Comparison of ENCODE assay signal across 15 cellular contexts in the genomic region with DNA sequence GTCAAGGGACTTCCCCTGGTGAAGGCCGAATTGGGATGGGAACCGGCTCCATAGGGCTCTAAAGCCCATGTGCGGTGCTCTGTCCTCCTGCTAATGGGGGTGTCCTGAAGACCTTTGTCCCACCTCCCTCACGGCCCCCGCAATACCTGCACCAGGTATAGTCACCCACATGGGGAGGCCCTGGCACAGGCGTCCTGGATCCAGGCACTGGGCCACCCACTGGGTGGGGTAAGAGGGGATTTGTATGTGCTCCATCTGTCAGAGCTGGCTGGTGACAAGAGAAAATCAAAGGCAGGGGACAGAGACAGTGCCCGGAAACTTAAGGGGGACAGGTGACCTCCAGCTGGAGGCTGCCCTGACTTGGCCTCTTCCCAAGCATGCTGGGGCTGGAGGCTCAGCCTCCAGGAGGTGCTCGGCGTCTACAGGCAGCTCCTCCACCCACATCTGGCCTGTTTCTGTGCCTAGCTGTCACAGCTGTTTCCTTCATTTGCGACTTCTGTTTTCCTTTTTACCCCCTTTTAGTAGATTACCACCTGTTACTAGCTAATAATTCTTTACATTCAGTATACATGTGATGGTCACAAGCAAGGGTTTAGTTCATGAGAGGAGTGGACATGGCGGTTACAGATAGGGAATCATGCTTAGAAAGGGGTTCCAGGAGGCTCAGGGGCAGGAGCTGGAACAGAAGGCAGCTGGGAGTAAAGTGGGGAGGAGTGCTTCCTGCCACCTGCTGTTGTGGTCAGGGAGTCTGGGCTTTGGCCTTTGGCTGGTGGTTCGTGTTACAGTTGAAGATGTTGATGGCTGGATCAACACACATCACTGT. TPM values are rescaled to one million over a fixed set of nuclear protein-coding genes. Genes with fewer than 3 reads are reported as not detected.
DNase-seq lines count a peak whose midpoint lies in the region; ATAC-seq, FAIRE-seq and TF ChIP-seq lines count a peak whose summit lies in the region.
"Had no signal": no experiment of that assay in that cellular context is flagged by ENCODE, and none has a peak within 500 bp of the region (broad histone marks: within the 10 kb centered on the region; RNA-seq: fewer than 3 reads in every experiment).

No MANE protein-coding gene starts in this region.

- H3K27ac ChIP-seq in Karpas-422 (ENCODE audit: low read length), result no peak overlapping the region
- H3K27ac ChIP-seq: esophagus muscularis mucosa had no signal

- H2AFZ ChIP-seq in Karpas-422 (ENCODE audit: low read length), result no peak overlapping the region

- peaks cover 6% of the 10 kb centered on the region; the same call in 1 of the 2 replicates for H3K79me2 ChIP-seq in Karpas-422 (ENCODE audit: low read length)

- H3K36me3 Mint-ChIP-seq in natural killer cell, result no peaks in the 10 kb centered on the region

- peak; percentile 71 for ATAC-seq in GM19438 (IDR thresholded peaks at IDR 0.05; ENCODE audit: low read depth, unreplicated experiment)
- ATAC-seq in natural killer cell, result no peak
- no peak for ATAC-seq in HG02642 (IDR thresholded peaks at IDR 0.05; ENCODE audit: poor library complexity, unreplicated experiment)

- H3K4me3 ChIP-seq in bronchial epithelial cell (ENCODE audit: low read depth, low read length) (no peak overlapping the region), Karpas-422 (ENCODE audit: low read length) (no peak overlapping the region), H7 (ENCODE audit: insufficient read depth, low read depth, low read length) (no peak overlapping the region)
- H3K4me3 ChIP-seq: esophagus muscularis mucosa had no signal

- H3K27me3 ChIP-seq in bronchial epithelial cell (ENCODE audit: control insufficient read depth, insufficient read depth, low read length) (no peaks in the 10 kb centered on the region), Karpas-422 (ENCODE audit: low read length) (no peaks in the 10 kb centered on the region), H7 (ENCODE audit: control insufficient read depth, insufficient read depth, low read length) (no peaks in the 10 kb centered on the region)
- H3K27me3 ChIP-seq: esophagus muscularis mucosa had no signal

- no peak overlapping the region for H3K4me2 ChIP-seq in Karpas-422 (ENCODE audit: low read depth, low read length, poor library complexity, severe bottlenecking)

- no peak overlapping the region for H3K4me3 Mint-ChIP-seq in natural killer cell
- H3K4me3 Mint-ChIP-seq: activated naive CD4-positive, alpha-beta T cell treated with anti-CD3 and anti-CD28 coated beads for 36 hours; B cell; stimulated activated naive CD8-positive, alpha-beta T cell treated with anti-CD3 and anti-CD28 coated beads, Interleukin-15, amount 100 ng/mL, for 72 hours had no signal

- H3K27me3 Mint-ChIP-seq in natural killer cell (ENCODE audit: low read depth in 2 of 2), result no peaks in the 10 kb centered on the region
- H3K27me3 Mint-ChIP-seq: B cell; IgD-negative memory B cell; stimulated activated naive CD8-positive, alpha-beta T cell treated with anti-CD3 and anti-CD28 coated beads, Interleukin-15, amount 100 ng/mL, for 72 hours had no signal

- FAIRE-seq in bronchial epithelial cell (lab: Jason Lieb, UNC), result peak; percentile 7

- no peaks in the 10 kb centered on the region for H3K9me2 ChIP-seq in Karpas-422 (replicated peaks; ENCODE audit: insufficient read depth, low read length)

- H3K4me1 ChIP-seq in Karpas-422 (ENCODE audit: low read length), result no peaks in the 10 kb centered on the region
- H3K4me1 ChIP-seq: esophagus muscularis mucosa had no signal

- no peak for TF ChIP-seq CTCF in bronchial epithelial cell (IDR thresholded peaks at IDR 0.05; ENCODE audit: insufficient read depth, low read length, severe bottlenecking)
- no peak for TF ChIP-seq CTCF in natural killer cell (IDR thresholded peaks at IDR 0.05)

- DNase-seq in CMK (ENCODE audit: low read depth), result peak; percentile 84
- peak; percentile 66 for DNase-seq in NCI-H2029 treated with DMSO at 0.1 percent for 48 hours (lab: John Stamatoyannopoulos, UW)
- no peak for DNase-seq in bronchial epithelial cell (ENCODE audit: low read depth)
- no peak for DNase-seq in natural killer cell
- no peak for DNase-seq in Karpas-422
- no peak for DNase-seq in H7
- DNase-seq: activated naive CD4-positive, alpha-beta T cell treated with anti-CD3 and anti-CD28 coated beads for 36 hours; caudate nucleus; stimulated activated CD4-positive, alpha-beta T cell treated with anti-CD3 and anti-CD28 coated beads, Interleukin-4, amount 100 ng/mL, for 1 hour; stimulated activated naive CD8-positive, alpha-beta T cell treated with anti-CD3 and anti-CD28 coated beads, Interleukin-15, amount 100 ng/mL, for 72 hours had no signal

- no peak overlapping the region for H3K9ac ChIP-seq in Karpas-422 (ENCODE audit: low read length)

- no peaks in the 10 kb centered on the region for H3K9me3 ChIP-seq in Karpas-422 (ENCODE audit: low read length)

- H3K36me3 ChIP-seq in bronchial epithelial cell (ENCODE audit: control insufficient read depth, insufficient read depth, low read length), result no peaks in the 10 kb centered on the region
- peaks cover 6% of the 10 kb centered on the region; the same call in 1 of the 2 replicates for H3K36me3 ChIP-seq in Karpas-422 (ENCODE audit: insufficient read depth, low read length)
- H3K36me3 ChIP-seq in H7 (replicated peaks; ENCODE audit: control insufficient read depth, insufficient read depth, low read length), result no peaks in the 10 kb centered on the region

- H3K4me1 Mint-ChIP-seq in natural killer cell, result peaks cover 6 to 7% of the 10 kb centered on the region in 2 donors

- H3K27ac Mint-ChIP-seq in natural killer cell, result no peak overlapping the region
- H3K27ac Mint-ChIP-seq: activated naive CD4-positive, alpha-beta T cell treated with anti-CD3 and anti-CD28 coated beads for 36 hours; B cell; IgD-negative memory B cell had no signal

- no peaks in the 10 kb centered on the region for H3K9me3 Mint-ChIP-seq in natural killer cell

- intact Hi-C loops in natural killer cell (cut with micrococcal nuclease), result no loop called here

- no peaks in the 10 kb centered on the region for H4K20me1 ChIP-seq in Karpas-422 (ENCODE audit: insufficient read depth, low read depth, low read length)

RNA-seq across cellular contexts. Expression of gene CUZD1, which starts 2.3 kb away (rescaled TPM):
- total RNA-seq in bronchial epithelial cell (0.51 and 0.79 TPM in 2 replicates), natural killer cell (under 1 TPM; 0.61 to 0.78 (median 0.63) TPM)
- 1.1 and 1.2 TPM in 2 replicates for total RNA-seq in Karpas-422 (2014; rRNA removed; shearing (Covaris generic); ENCODE audit: low replicate concordance)
- total RNA-seq in H7 (2014; rRNA removed; shearing (Covaris generic)), result 0.11 and 1.1 TPM in 2 replicates

RNA-seq across cellular contexts. Expression of gene FAM24B, which starts 31.4 kb away (rescaled TPM):
- total RNA-seq in bronchial epithelial cell (7.9 and 11.1 TPM in 2 replicates), natural killer cell (10 to 100 TPM in 1 of 3 donors, 1 to 10 TPM in 2; 6.1 to 12.6 (median 8.5) TPM)
- 11.6 and 16.3 TPM in 2 replicates for total RNA-seq in Karpas-422 (2014; rRNA removed; shearing (Covaris generic); ENCODE audit: low replicate concordance)
- 0.85 and 4.8 TPM in 2 replicates for total RNA-seq in H7 (2014; rRNA removed; shearing (Covaris generic))

Comparison
In these comparisons a context has a peak if more than half of its experiments do, and no peak if none do; other contexts are left out.
1. DNase-seq: peak in CMK (single experiment) and NCI-H2029 treated with DMSO at 0.1 percent for 48 hours (single experiment); none in bronchial epithelial cell (single experiment), natural killer cell (single experiment), Karpas-422 (single experiment) and H7 (single experiment).